Comparison of ENCODE assay signal across 20 cellular contexts in genomic region chr11:35122308-35122707, GRCh38. TPM values are rescaled to one million over a fixed set of nuclear protein-coding genes. Genes with fewer than 3 reads are reported as not detected.
DNase-seq lines count a peak whose midpoint lies in the region; ATAC-seq lines count a peak whose summit lies in the region.
"Had no signal": no experiment of that assay in that cellular context is flagged by ENCODE, and none has a peak within 500 bp of the region (broad histone marks: within the 10 kb centered on the region; RNA-seq: fewer than 3 reads in every experiment).

No MANE protein-coding gene starts in this region.

- intact Hi-C loops in activated CD4-positive, alpha-beta T cell treated with anti-CD3 and anti-CD28 coated beads, Interleukin-2, amount 10 ng/mL, durations not matched to agents 24 days and 14 days (cut with micrococcal nuclease), result loop anchor here (1.0 kb wide), 2 partner anchors 34 to 39 kb away; no protein-coding TSS in a partner anchor

- POLR2A ChIA-PET in activated CD8-positive, alpha-beta T cell treated with anti-CD3 and anti-CD28 coated beads, Interleukin-2, amount 10 ng/mL, durations not matched to agents 7 days and 5 days (lab: Charles Lee), result no interaction called here

- peak overlapping the region; percentile 5 for H3K4me3 Mint-ChIP-seq in activated CD4-positive, alpha-beta T cell treated with anti-CD3 and anti-CD28 coated beads, Interleukin-2, amount 10 ng/mL, durations not matched to agents 24 days and 14 days
- peak overlapping the region in 3 of 4 donors; percentile 16 to 78 (median 70) for H3K4me3 Mint-ChIP-seq in IgD-negative memory B cell
- H3K4me3 Mint-ChIP-seq in activated CD8-positive, alpha-beta T cell treated with anti-CD3 and anti-CD28 coated beads, Interleukin-2, amount 10 ng/mL, durations not matched to agents 7 days and 5 days, result no peak overlapping the region
- H3K4me3 Mint-ChIP-seq in natural killer cell treated with Interleukin-12 subunit alpha and Interleukin-12 subunit beta and Interleukin-15 and Interleukin-18, amount 100 ng/mL, for 72 hours, result peak overlapping the region; percentile 59

- CTCF ChIA-PET in activated CD8-positive, alpha-beta T cell treated with anti-CD3 and anti-CD28 coated beads, Interleukin-2, amount 10 ng/mL, durations not matched to agents 7 days and 5 days (lab: Charles Lee), result interaction anchor here (0.7 to 1.8 kb wide), 2 partner anchors 184 to 197 kb away, joined by 3 read pairs; no protein-coding TSS in a partner anchor

- peak overlapping the region; percentile 65 for H3K27ac Mint-ChIP-seq in activated CD4-positive, alpha-beta T cell treated with anti-CD3 and anti-CD28 coated beads, Interleukin-2, amount 10 ng/mL, durations not matched to agents 24 days and 14 days
- H3K27ac Mint-ChIP-seq in IgD-negative memory B cell, result peak overlapping the region; percentile 25 to 85 (median 83)
- peak overlapping the region; percentile 1 for H3K27ac Mint-ChIP-seq in activated CD8-positive, alpha-beta T cell treated with anti-CD3 and anti-CD28 coated beads, Interleukin-2, amount 10 ng/mL, durations not matched to agents 7 days and 5 days
- peak overlapping the region; percentile 27 to 43 for H3K27ac Mint-ChIP-seq in natural killer cell treated with Interleukin-12 subunit alpha and Interleukin-12 subunit beta and Interleukin-15 and Interleukin-18, amount 100 ng/mL, for 72 hours

- H3K36me3 Mint-ChIP-seq in activated CD4-positive, alpha-beta T cell treated with anti-CD3 and anti-CD28 coated beads, Interleukin-2, amount 10 ng/mL, durations not matched to agents 24 days and 14 days (ENCODE audit: low read depth), result no peaks in the 10 kb centered on the region
- no peaks in the 10 kb centered on the region for H3K36me3 Mint-ChIP-seq in IgD-negative memory B cell
- H3K36me3 Mint-ChIP-seq in activated CD8-positive, alpha-beta T cell treated with anti-CD3 and anti-CD28 coated beads, Interleukin-2, amount 10 ng/mL, durations not matched to agents 7 days and 5 days (ENCODE audit: low read depth), result peaks cover 1% of the 10 kb centered on the region
- no peaks in the 10 kb centered on the region for H3K36me3 Mint-ChIP-seq in natural killer cell treated with Interleukin-12 subunit alpha and Interleukin-12 subunit beta and Interleukin-15 and Interleukin-18, amount 100 ng/mL, for 72 hours

- H3K27me3 Mint-ChIP-seq in activated CD4-positive, alpha-beta T cell treated with anti-CD3 and anti-CD28 coated beads, Interleukin-2, amount 10 ng/mL, durations not matched to agents 24 days and 14 days, result peaks cover 22% of the 10 kb centered on the region
- no peaks in the 10 kb centered on the region for H3K27me3 Mint-ChIP-seq in IgD-negative memory B cell
- peaks cover 14% of the 10 kb centered on the region for H3K27me3 Mint-ChIP-seq in activated CD8-positive, alpha-beta T cell treated with anti-CD3 and anti-CD28 coated beads, Interleukin-2, amount 10 ng/mL, durations not matched to agents 7 days and 5 days (ENCODE audit: low read depth)
- H3K27me3 Mint-ChIP-seq in natural killer cell treated with Interleukin-12 subunit alpha and Interleukin-12 subunit beta and Interleukin-15 and Interleukin-18, amount 100 ng/mL, for 72 hours, result peaks cover 0 to 11% of the 10 kb centered on the region in 2 donors

- peak; percentile 66 for ATAC-seq in activated CD8-positive, alpha-beta T cell treated with anti-CD3 and anti-CD28 coated beads, Interleukin-2, amount 10 ng/mL, durations not matched to agents 7 days and 5 days
- peak in 1 of 2 donors; percentile 41 for ATAC-seq in natural killer cell treated with Interleukin-12 subunit alpha and Interleukin-12 subunit beta and Interleukin-15 and Interleukin-18, amount 100 ng/mL, for 72 hours
- ATAC-seq: left cardiac atrium had no signal

- peaks cover 20% of the 10 kb centered on the region for H3K9me3 Mint-ChIP-seq in activated CD4-positive, alpha-beta T cell treated with anti-CD3 and anti-CD28 coated beads, Interleukin-2, amount 10 ng/mL, durations not matched to agents 24 days and 14 days
- H3K9me3 Mint-ChIP-seq in IgD-negative memory B cell, result no peaks in the 10 kb centered on the region
- H3K9me3 Mint-ChIP-seq in activated CD8-positive, alpha-beta T cell treated with anti-CD3 and anti-CD28 coated beads, Interleukin-2, amount 10 ng/mL, durations not matched to agents 7 days and 5 days (ENCODE audit: insufficient read depth), result no peaks in the 10 kb centered on the region
- H3K9me3 Mint-ChIP-seq in natural killer cell treated with Interleukin-12 subunit alpha and Interleukin-12 subunit beta and Interleukin-15 and Interleukin-18, amount 100 ng/mL, for 72 hours, result peaks cover 7% of the 10 kb centered on the region

- peak; percentile 76 for DNase-seq in activated CD4-positive, alpha-beta T cell treated with anti-CD3 and anti-CD28 coated beads, Interleukin-2, amount 10 ng/mL, durations not matched to agents 24 days and 14 days
- DNase-seq in activated CD4-positive, alpha-beta T cell treated with anti-CD3 and anti-CD28 coated beads, Interleukin-2, amount 50 U/mL, for 48 hours, result no peak
- no peak for DNase-seq in activated CD8-positive, alpha-beta T cell treated with anti-CD3 and anti-CD28 coated beads, Interleukin-2, amount 10 ng/mL, durations not matched to agents 7 days and 5 days
- DNase-seq in natural killer cell treated with Interleukin-12 subunit alpha and Interleukin-12 subunit beta and Interleukin-15 and Interleukin-18, amount 100 ng/mL, for 72 hours (ENCODE audit: low spot score), result no peak
- no peak for DNase-seq in LoVo (ENCODE audit: low spot score)
- no peak for DNase-seq in activated T-cell treated with anti-CD3 and anti-CD28 coated beads for 4 hours
- DNase-seq in SKM-1 treated with dmso at 0.1 percent for 144 hours (lab: John Stamatoyannopoulos, UW; ENCODE audit: unreplicated experiment), result no peak
- DNase-seq: 8988T; brain microvascular endothelial cell; dermis blood vessel endothelial cell; foreskin melanocyte; GF-D8; left cardiac atrium; midbrain; NCI-H187 treated with DMSO at 0.1 percent for 48 hours; NCI-H446; NK-92 treated with Interleukin-12 subunit alpha and Interleukin-12 subunit beta, amount 100 ng/mL, for 24 hours; spleen; WERI-Rb-1 had no signal

- peaks cover 50% of the 10 kb centered on the region for H3K4me1 Mint-ChIP-seq in activated CD4-positive, alpha-beta T cell treated with anti-CD3 and anti-CD28 coated beads, Interleukin-2, amount 10 ng/mL, durations not matched to agents 24 days and 14 days
- peaks cover 66 to 80% (median 72%) of the 10 kb centered on the region in 3 donors for H3K4me1 Mint-ChIP-seq in IgD-negative memory B cell
- H3K4me1 Mint-ChIP-seq in activated CD8-positive, alpha-beta T cell treated with anti-CD3 and anti-CD28 coated beads, Interleukin-2, amount 10 ng/mL, durations not matched to agents 7 days and 5 days (ENCODE audit: low read depth), result peaks cover 56% of the 10 kb centered on the region
- peaks cover 45 to 51% of the 10 kb centered on the region in 2 donors for H3K4me1 Mint-ChIP-seq in natural killer cell treated with Interleukin-12 subunit alpha and Interleukin-12 subunit beta and Interleukin-15 and Interleukin-18, amount 100 ng/mL, for 72 hours (ENCODE audit: low read depth in 2 of 2)

RNA-seq across cellular contexts. Expression of gene CD44, which starts 16.7 kb away (rescaled TPM):
- 488 and 489 TPM in 2 replicates for total RNA-seq in activated CD4-positive, alpha-beta T cell treated with anti-CD3 and anti-CD28 coated beads, Interleukin-2, amount 10 ng/mL, durations not matched to agents 24 days and 14 days
- polyA plus RNA-seq in IgD-negative memory B cell, result 176 TPM
- total RNA-seq in activated CD8-positive, alpha-beta T cell treated with anti-CD3 and anti-CD28 coated beads, Interleukin-2, amount 10 ng/mL, durations not matched to agents 7 days and 5 days, result 100 to 1,000 TPM; 398 to 399 TPM
- total RNA-seq in natural killer cell treated with Interleukin-12 subunit alpha and Interleukin-12 subunit beta and Interleukin-15 and Interleukin-18, amount 100 ng/mL, for 72 hours, result 100 to 1,000 TPM; 698 to 736 TPM

Comparison
In these comparisons a context has a peak if more than half of its experiments do, and no peak if none do; other contexts are left out.
1. H3K27ac Mint-ChIP-seq: peak in every context shown above with its lines; median percentile 83 in IgD-negative memory B cell; 65 in activated CD4-positive, alpha-beta T cell treated with anti-CD3 and anti-CD28 coated beads, Interleukin-2, amount 10 ng/mL, durations not matched to agents 24 days and 14 days; 35 in natural killer cell treated with Interleukin-12 subunit alpha and Interleukin-12 subunit beta and Interleukin-15 and Interleukin-18, amount 100 ng/mL, for 72 hours; 1 in activated CD8-positive, alpha-beta T cell treated with anti-CD3 and anti-CD28 coated beads, Interleukin-2, amount 10 ng/mL, durations not matched to agents 7 days and 5 days.